ENCODE assay signal across 27 cellular contexts in genomic region chr5:175027390-175027789, GRCh38.
"Had no signal": no experiment of that assay in that cellular context is flagged by ENCODE, and none has a peak within 500 bp of the region (broad histone marks: within the 10 kb centered on the region; RNA-seq: fewer than 3 reads in every experiment).

No MANE protein-coding gene starts in this region.

- H3K27me3 ChIP-seq: neutrophil, pancreas, right lobe of liver, sigmoid colon, suprapubic skin, testis, tibial artery, transverse colon, vagina had no signal

- H3K4me1 ChIP-seq: pancreas, psoas muscle, sigmoid colon, suprapubic skin, testis, transverse colon, vagina had no signal

- H3K36me3 ChIP-seq: neutrophil, pancreas, right lobe of liver, sigmoid colon, suprapubic skin, tibial artery, transverse colon, vagina had no signal

- DNase-seq: naive thymus-derived CD8-positive, alpha-beta T cell; nephron progenitor cell; nucleus accumbens; pancreas; posterior cingulate gyrus; psoas muscle; right cardiac atrium; right lobe of liver; sigmoid colon; small intestine; stimulated activated CD4-positive, alpha-beta T cell treated with anti-CD3 and anti-CD28 coated beads, Interleukin-15, amount 100 ng/mL, for 24 hours; stimulated activated CD4-positive, alpha-beta T cell treated with anti-CD3 and anti-CD28 coated beads, Interleukin-2, amount 100 ng/mL, for 24 hours; stimulated activated CD4-positive, alpha-beta T cell treated with anti-CD3 and anti-CD28 coated beads, Interleukin-2, amount 100 ng/mL, for 48 hours; stimulated activated CD4-positive, alpha-beta T cell treated with anti-CD3 and anti-CD28 coated beads, Interleukin-4, amount 100 ng/mL, for 24 hours; stimulated activated naive B cell treated with anti-CD40 and anti-IgM and Interleukin-4, amounts not matched to agents 10 μg/mL and 1 μg/mL and 100 μg/mL, for 72 hours; stimulated activated naive CD4-positive, alpha-beta T cell treated with Interleukin-2 at 50 U/mL for 16 hours; stimulated activated naive CD8-positive, alpha-beta T cell treated with anti-CD3 and anti-CD28 coated beads, Interleukin-15, amount 100 ng/mL, for 72 hours; substantia nigra; testis; tibial artery; transverse colon had no signal

- H3K27ac ChIP-seq: neutrophil, pancreas, psoas muscle, right lobe of liver, sigmoid colon, suprapubic skin, testis, tibial artery, transverse colon, vagina had no signal

- ATAC-seq: naive thymus-derived CD8-positive, alpha-beta T cell; natural killer cell treated with Interleukin-12 subunit alpha and Interleukin-12 subunit beta and Interleukin-15 and Interleukin-18, amount 100 ng/mL, for 72 hours; pancreas; psoas muscle; right cardiac atrium; right lobe of liver; stimulated activated effector memory CD8-positive, alpha-beta T cell treated with anti-CD3 and anti-CD28 coated beads, Interleukin-12 subunit alpha, Interleukin-12 subunit beta, amount 100 ng/mL, for 72 hours; stimulated activated naive B cell treated with anti-CD40 and anti-IgM and Interleukin-4, amounts not matched to agents 10 μg/mL and 1 μg/mL and 100 μg/mL, for 72 hours; stimulated activated naive CD8-positive, alpha-beta T cell treated with anti-CD3 and anti-CD28 coated beads, Interleukin-15, amount 100 ng/mL, for 72 hours had no signal

- FAIRE-seq: pancreas, small intestine, urothelium cell line had no signal

- H3K4me3 ChIP-seq: pancreas, psoas muscle, right lobe of liver, sigmoid colon, suprapubic skin, testis, tibial artery, transverse colon, vagina had no signal

- H3K9me3 ChIP-seq: neutrophil, pancreas, psoas muscle, right lobe of liver, sigmoid colon, suprapubic skin, testis, transverse colon, vagina had no signal
